In the genomic region with DNA sequence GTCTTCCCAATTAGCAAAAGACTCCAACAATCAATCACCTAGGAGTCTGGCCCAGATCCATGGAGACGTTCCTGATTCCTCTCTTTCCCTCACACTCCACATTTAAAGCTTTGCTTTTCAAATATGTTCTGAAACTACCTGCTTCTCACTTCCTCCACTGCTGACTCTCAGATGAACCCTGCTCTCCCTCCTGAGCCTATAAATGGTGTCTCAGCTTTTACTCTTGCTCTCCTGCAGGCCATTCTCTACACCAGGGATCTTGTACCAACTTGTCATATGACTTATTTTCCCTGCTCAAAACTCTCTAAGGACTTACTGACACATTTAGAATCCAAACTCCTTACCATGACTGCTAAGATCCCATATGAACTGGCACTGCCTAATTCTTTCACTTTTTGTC, we compare ENCODE assay signal across 13 cellular contexts.
A peak's percentile ranks its signal among the peaks of the same experiment; 100 is the strongest.
DNase-seq lines count a peak whose midpoint lies in the region; ATAC-seq, FAIRE-seq and TF ChIP-seq lines count a peak whose summit lies in the region.
"Had no signal": no experiment of that assay in that cellular context is flagged by ENCODE, and none has a peak within 500 bp of the region (broad histone marks: within the 10 kb centered on the region; RNA-seq: fewer than 3 reads in every experiment).

No MANE protein-coding gene starts in this region.

- no peaks in the 10 kb centered on the region for H3K9me3 ChIP-seq in GM12878 (replicated peaks; ENCODE audit: control insufficient read depth, insufficient read depth, low read length)
- H3K9me3 ChIP-seq in A673 (ENCODE audit: low read depth, low read length, poor library complexity, severe bottlenecking), result no peaks in the 10 kb centered on the region
- H3K9me3 ChIP-seq: adrenal gland, Peyer's patch had no signal

- SMC1A ChIA-PET in GM12878 (lab: Charles Lee; ENCODE audit: uncharacterized antibody, unreplicated experiment), result interaction anchor here (0.7 to 4.0 kb wide), 6 partner anchors 10 to 60 kb away, joined by 4 to 15 read pairs (median 6); no protein-coding TSS in a partner anchor

- POLR2A ChIA-PET in GM12878 (lab: Charles Lee), result interaction anchor here (0.7 kb wide), 1 partner anchor 1737 kb away, joined by 3 read pairs; no protein-coding TSS in a partner anchor
- POLR2A ChIA-PET in A673 (lab: Charles Lee; ENCODE audit: low non-redundant PET), result no interaction called here

- H3K4me3 ChIP-seq in GM12878 (peak overlapping the region; percentile 66; the same call in 1 of the 2 replicates), A673 (ENCODE audit: low read depth, low read length, poor library complexity, severe bottlenecking) (no peak overlapping the region)
- H3K4me3 ChIP-seq: adrenal gland, Peyer's patch had no signal

- TF ChIP-seq CTCF in GM12878 (IDR thresholded peaks at IDR 0.05 in 2 of 3, conservative IDR thresholded peaks at IDR 0.05 in 1 of 3; ENCODE audit: control insufficient read depth in 2 of 3, extremely low read depth in 1 of 3, insufficient read depth in 1 of 3, low read depth in 3 of 3, low read length in 3 of 3) (no peak), A673 (conservative IDR thresholded peaks at IDR 0.05; ENCODE audit: low read depth, low read length) (no peak)

- 0% methylated on average over 1 of the region's 1 CpG for WGBS in GM12878 (ENCODE audit: insufficient coverage, insufficient replicate concordance, low lambda C conversion rate, missing lambda C conversion rate)

- no peaks in the 10 kb centered on the region for H3K36me3 Mint-ChIP-seq in activated naive CD4-positive, alpha-beta T cell treated with anti-CD3 and anti-CD28 coated beads, Interleukin-2, amount 10 ng/mL, durations not matched to agents 7 days and 5 days
- H3K36me3 Mint-ChIP-seq: natural killer cell treated with Interleukin-12 subunit alpha and Interleukin-12 subunit beta and Interleukin-15 and Interleukin-18, amount 100 ng/mL, for 72 hours had no signal

- no peaks in the 10 kb centered on the region for H4K20me1 ChIP-seq in GM12878 (ENCODE audit: control insufficient read depth, insufficient read depth)

- ATAC-seq in GM18867 (IDR thresholded peaks at IDR 0.05; ENCODE audit: unreplicated experiment) (peak; percentile 64), GM21576 (IDR thresholded peaks at IDR 0.05; ENCODE audit: unreplicated experiment) (peak; percentile 63), HG03135 (IDR thresholded peaks at IDR 0.05; ENCODE audit: unreplicated experiment) (peak; percentile 56), GM12878 (peak; percentile 86)
- ATAC-seq: natural killer cell treated with Interleukin-12 subunit alpha and Interleukin-12 subunit beta and Interleukin-15 and Interleukin-18, amount 100 ng/mL, for 72 hours had no signal

- H3K4me1 ChIP-seq in GM12878 (ENCODE audit: control insufficient read depth, insufficient read depth, low read length) (peaks cover 37% of the 10 kb centered on the region), A673 (ENCODE audit: insufficient read depth, low read length, poor library complexity, severe bottlenecking) (peaks cover 5% of the 10 kb centered on the region)
- H3K4me1 ChIP-seq: Peyer's patch had no signal

- RAD21 ChIA-PET in GM12878 (lab: Charles Lee; ENCODE audit: unreplicated experiment), result interaction anchor here (0.7 to 2.7 kb wide), 4 partner anchors 10 to 61 kb away, joined by 3 to 10 read pairs (median 5); no protein-coding TSS in a partner anchor

- CTCF ChIA-PET in GM12878 (lab: Yijun Ruan, JAX), result interaction anchor here (0.9 to 1.3 kb wide), 2 partner anchors 11 to 61 kb away, joined by 3 to 4 read pairs; no protein-coding TSS in a partner anchor
- CTCF ChIA-PET in activated naive CD4-positive, alpha-beta T cell treated with anti-CD3 and anti-CD28 coated beads, Interleukin-2, amount 10 ng/mL, durations not matched to agents 7 days and 5 days (lab: Charles Lee), result no interaction called here
- CTCF ChIA-PET in A673 (lab: Charles Lee), result no interaction called here

- H3K4me2 ChIP-seq in GM12878 (ENCODE audit: control insufficient read depth, insufficient read depth), result peak overlapping the region; percentile 58

- in situ Hi-C loops in GM12878 (cut with MboI), result no loop called here

- DNase-seq in GM12878 (ENCODE audit: low read depth, low spot score) (peak; percentile 40), posterior vena cava (ENCODE audit: low spot score) (no peak), NCI-H2196 treated with DMSO at 0.1 percent for 48 hours (lab: John Stamatoyannopoulos, UW; ENCODE audit: unreplicated experiment) (no peak), A673 (ENCODE audit: low spot score) (no peak)
- no peak for DNase-seq in activated naive CD4-positive, alpha-beta T cell treated with anti-CD3 and anti-CD28 coated beads, Interleukin-2, amount 10 ng/mL, durations not matched to agents 7 days and 5 days
- DNase-seq: adrenal gland, H9, NCI-H1048 had no signal

- no peak overlapping the region for H3K4me3 Mint-ChIP-seq in activated naive CD4-positive, alpha-beta T cell treated with anti-CD3 and anti-CD28 coated beads, Interleukin-2, amount 10 ng/mL, durations not matched to agents 7 days and 5 days
- H3K4me3 Mint-ChIP-seq: H9; natural killer cell treated with Interleukin-12 subunit alpha and Interleukin-12 subunit beta and Interleukin-15 and Interleukin-18, amount 100 ng/mL, for 72 hours had no signal

- no peaks in the 10 kb centered on the region for H3K79me2 ChIP-seq in GM12878 (ENCODE audit: control insufficient read depth, insufficient read depth, low read length)

- intact Hi-C loops in GM12878 (cut with micrococcal nuclease; ENCODE audit: unreplicated experiment) (loop anchor here (2.0 kb wide), 1 partner anchor 29 kb away; no protein-coding TSS in a partner anchor), posterior vena cava (cut with DNase I) (no loop called here), A673 (cut with micrococcal nuclease; ENCODE audit: unreplicated experiment) (no loop called here)

- no peaks in the 10 kb centered on the region for H3K27me3 Mint-ChIP-seq in activated naive CD4-positive, alpha-beta T cell treated with anti-CD3 and anti-CD28 coated beads, Interleukin-2, amount 10 ng/mL, durations not matched to agents 7 days and 5 days
- H3K27me3 Mint-ChIP-seq: natural killer cell treated with Interleukin-12 subunit alpha and Interleukin-12 subunit beta and Interleukin-15 and Interleukin-18, amount 100 ng/mL, for 72 hours had no signal

- H3K27me3 ChIP-seq in GM12878 (replicated peaks in 1 of 2; ENCODE audit: control insufficient read depth in 2 of 2, insufficient read depth in 2 of 2, low read length in 1 of 2) (no peaks in the 10 kb centered on the region), A673 (replicated peaks; ENCODE audit: insufficient read depth, low read depth, low read length, poor library complexity) (no peaks in the 10 kb centered on the region)
- H3K27me3 ChIP-seq: adrenal gland, Peyer's patch had no signal

- no TSS peak for BruUV-seq in GM12878 (replicated peaks; lab: Mats Ljungman, UMichigan)
- no TSS peak for BruUV-seq in A673 (replicated peaks; lab: Mats Ljungman, UMichigan)

- peak in 1 of 2 experiments; percentile 59; a peak in 2 of 4 replicates for TF ChIP-seq EP300 in GM12878 (IDR thresholded peaks at IDR 0.05; ENCODE audit: borderline replicate concordance in 1 of 2, control insufficient read depth in 1 of 2, low read depth in 2 of 2, low read length in 2 of 2)

- no peak for TF ChIP-seq RAD21 in GM12878 (IDR thresholded peaks at IDR 0.05; ENCODE audit: insufficient read depth, low read depth, low read length)

- no peak for TF ChIP-seq POLR2A in GM12878 (IDR thresholded peaks at IDR 0.05; ENCODE audit: low read depth, low read length)

- no peaks in the 10 kb centered on the region for H3K4me1 Mint-ChIP-seq in activated naive CD4-positive, alpha-beta T cell treated with anti-CD3 and anti-CD28 coated beads, Interleukin-2, amount 10 ng/mL, durations not matched to agents 7 days and 5 days

- FAIRE-seq in GM12878 (lab: Jason Lieb, UNC), result peak; percentile 31

- H3K27ac Mint-ChIP-seq in activated naive CD4-positive, alpha-beta T cell treated with anti-CD3 and anti-CD28 coated beads, Interleukin-2, amount 10 ng/mL, durations not matched to agents 7 days and 5 days, result no peak overlapping the region
- H3K27ac Mint-ChIP-seq: H9; natural killer cell treated with Interleukin-12 subunit alpha and Interleukin-12 subunit beta and Interleukin-15 and Interleukin-18, amount 100 ng/mL, for 72 hours had no signal

- H3K9me3 Mint-ChIP-seq in activated naive CD4-positive, alpha-beta T cell treated with anti-CD3 and anti-CD28 coated beads, Interleukin-2, amount 10 ng/mL, durations not matched to agents 7 days and 5 days, result no peaks in the 10 kb centered on the region
- H3K9me3 Mint-ChIP-seq: H9; natural killer cell treated with Interleukin-12 subunit alpha and Interleukin-12 subunit beta and Interleukin-15 and Interleukin-18, amount 100 ng/mL, for 72 hours had no signal

- no peak overlapping the region for H3K9ac ChIP-seq in GM12878 (ENCODE audit: control insufficient read depth, insufficient read depth, low read length)

- peak overlapping the region; percentile 73 for H3K27ac ChIP-seq in GM12878 (ENCODE audit: control insufficient read depth, insufficient read depth)
- H3K27ac ChIP-seq in A673 (ENCODE audit: low read depth, low read length, poor library complexity, severe bottlenecking), result no peak overlapping the region
- H3K27ac ChIP-seq: adrenal gland had no signal

- H2AFZ ChIP-seq in GM12878 (ENCODE audit: control insufficient read depth, low read depth, low read length), result no peak overlapping the region

- no peaks in the 10 kb centered on the region for H3K36me3 ChIP-seq in GM12878 (ENCODE audit: control insufficient read depth in 2 of 2, insufficient read depth in 2 of 2, low read length in 1 of 2)
- H3K36me3 ChIP-seq in A673 (ENCODE audit: insufficient read depth, low read length, poor library complexity, severe bottlenecking), result no peaks in the 10 kb centered on the region
- H3K36me3 ChIP-seq: adrenal gland, Peyer's patch had no signal

TF ChIP-seq in GM12878, 131 proteins besides CTCF, POLR2A, EP300 and RAD21 (continues in another document):
- TF ChIP-seq IRF4 (IDR thresholded peaks at IDR 0.05; ENCODE audit: low read depth, low read length) (peak; percentile 68; the same call in 1 of the 2 replicates), SPI1 (IDR thresholded peaks at IDR 0.05; ENCODE audit: borderline replicate concordance, insufficient read depth, low read depth, low read length) (peak; percentile 91), STAT1 (conservative IDR thresholded peaks at IDR 0.05) (no peak), NFIC (IDR thresholded peaks at IDR 0.05; ENCODE audit: low read depth, low read length) (peak; percentile 30), MTA2 (IDR thresholded peaks at IDR 0.05; ENCODE audit: low read depth) (peak; percentile 52), BCL11A (IDR thresholded peaks at IDR 0.05; ENCODE audit: low read depth, low read length) (peak; percentile 23; the same call in 1 of the 2 replicates), HDAC2 (IDR thresholded peaks at IDR 0.05) (0 out of 2 replicates have a peak, but pooled peaks have one; percentile 67)
